ENCODE assay signal across 8 cellular contexts in the genomic region with DNA sequence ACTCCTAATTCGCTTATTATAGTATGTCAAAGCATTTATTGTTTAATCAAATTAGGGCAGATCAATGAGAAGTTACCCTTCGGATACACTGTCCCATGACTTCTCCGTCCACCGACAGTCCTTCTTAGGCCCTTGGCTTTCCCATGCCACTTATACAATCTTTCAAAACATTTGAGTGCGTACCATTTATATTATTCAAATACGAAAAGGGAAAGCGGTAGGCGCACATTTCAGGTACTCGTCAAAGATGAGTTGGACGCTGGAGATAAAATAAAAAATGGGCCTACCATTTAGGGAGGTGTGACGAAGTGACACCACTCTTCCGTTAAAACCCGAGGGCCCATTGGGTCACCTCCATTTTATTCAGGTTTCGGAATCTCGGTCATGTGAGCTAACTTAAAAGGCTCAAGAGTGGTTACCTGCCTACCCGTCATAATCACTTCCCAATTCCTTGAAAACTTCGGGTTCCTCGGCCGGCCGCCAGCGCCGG. TPM values are rescaled to one million over a fixed set of nuclear protein-coding genes. Genes with fewer than 3 reads are reported as not detected.
A peak's percentile ranks its signal among the peaks of the same experiment; 100 is the strongest.
DNase-seq lines count a peak whose midpoint lies in the region; ATAC-seq lines count a peak whose summit lies in the region.

No MANE protein-coding gene starts in this region.

- H3K27me3 ChIP-seq in iPS-18a (ENCODE audit: control insufficient read depth, insufficient read depth, low read length) (no peaks in the 10 kb centered on the region), subcutaneous abdominal adipose tissue (ENCODE audit: control insufficient read depth in 5 of 5, insufficient read depth in 4 of 5, low read length in 5 of 5) (no peaks in the 10 kb centered on the region)

- no peak overlapping the region for H3K27ac ChIP-seq in iPS-18a (ENCODE audit: low read length)
- H3K27ac ChIP-seq in subcutaneous abdominal adipose tissue (ENCODE audit: low read depth, low read length), result peak overlapping the region; percentile 98

- no peaks in the 10 kb centered on the region for H3K36me3 ChIP-seq in iPS-18a (ENCODE audit: control insufficient read depth, low read depth, low read length)
- no peaks in the 10 kb centered on the region for H3K36me3 ChIP-seq in subcutaneous abdominal adipose tissue (ENCODE audit: control insufficient read depth in 5 of 5, insufficient read depth in 5 of 5, low read length in 5 of 5)

- peaks cover 6% of the 10 kb centered on the region for H3K36me3 Mint-ChIP-seq in activated T-helper 17 cell treated with anti-CD3 and anti-CD28 coated beads, Interleukin-2, amount 50 U/mL, for 72 hours (ENCODE audit: low read depth)

- H3K9me3 ChIP-seq in iPS-18a (ENCODE audit: control insufficient read depth, low read depth, low read length) (no peaks in the 10 kb centered on the region), subcutaneous abdominal adipose tissue (ENCODE audit: control insufficient read depth in 5 of 5, low read length in 5 of 5) (no peaks in the 10 kb centered on the region)

- ATAC-seq in GM19035 (IDR thresholded peaks at IDR 0.05; ENCODE audit: unreplicated experiment) (peak; percentile 22), HG02981 (IDR thresholded peaks at IDR 0.05; ENCODE audit: unreplicated experiment) (peak; percentile 7)
- peak; percentile 45 for ATAC-seq in activated T-helper 17 cell treated with anti-CD3 and anti-CD28 coated beads, Interleukin-2, amount 50 U/mL, for 72 hours (replicated peaks)

- H3K4me3 ChIP-seq in iPS-18a (ENCODE audit: low read length) (peak overlapping the region; percentile 96), subcutaneous abdominal adipose tissue (ENCODE audit: low read depth in 1 of 5, low read length in 5 of 5) (peak overlapping the region; percentile 67 to 99 (median 95))

- H3K9me3 Mint-ChIP-seq in activated T-helper 17 cell treated with anti-CD3 and anti-CD28 coated beads, Interleukin-2, amount 50 U/mL, for 72 hours, result no peaks in the 10 kb centered on the region

- no peaks in the 10 kb centered on the region for H3K4me1 Mint-ChIP-seq in activated T-helper 17 cell treated with anti-CD3 and anti-CD28 coated beads, Interleukin-2, amount 50 U/mL, for 72 hours

- H3K27ac Mint-ChIP-seq in activated T-helper 17 cell treated with anti-CD3 and anti-CD28 coated beads, Interleukin-2, amount 50 U/mL, for 72 hours, result peak overlapping the region; percentile 97

- H3K27me3 Mint-ChIP-seq in activated T-helper 17 cell treated with anti-CD3 and anti-CD28 coated beads, Interleukin-2, amount 50 U/mL, for 72 hours, result no peaks in the 10 kb centered on the region

- H3K9ac ChIP-seq in iPS-18a (ENCODE audit: low read length) (peak overlapping the region; percentile 94), subcutaneous abdominal adipose tissue (ENCODE audit: low read length in 5 of 5) (peak overlapping the region; percentile 70 to 98 (median 92))

- peaks cover 8% of the 10 kb centered on the region for H3K4me1 ChIP-seq in iPS-18a (ENCODE audit: control insufficient read depth, low read depth, low read length)
- H3K4me1 ChIP-seq in subcutaneous abdominal adipose tissue (ENCODE audit: control insufficient read depth in 5 of 5, insufficient read depth in 5 of 5, low read length in 5 of 5), result peaks cover 0 to 16% (median 11%) of the 10 kb centered on the region in 5 donors

- peak overlapping the region; percentile 90 for H3K4me3 Mint-ChIP-seq in activated T-helper 17 cell treated with anti-CD3 and anti-CD28 coated beads, Interleukin-2, amount 50 U/mL, for 72 hours

- no peak for DNase-seq in iPS-NIHi11 (ENCODE audit: low spot score)
- DNase-seq in activated CD4-positive, CD25-positive, alpha-beta regulatory T cell treated with anti-CD3 and anti-CD28 coated beads, Interleukin-2, amount 50 U/mL, for 72 hours, result no peak
- no peak for DNase-seq in central memory CD4-positive, alpha-beta T cell

RNA-seq across cellular contexts. Expression of gene AFG1L, which starts 0.5 kb away (rescaled TPM):
- 1 to 10 TPM; 5.9 to 6.1 TPM for total RNA-seq in activated T-helper 17 cell treated with anti-CD3 and anti-CD28 coated beads, Interleukin-2, amount 50 U/mL, for 72 hours

RNA-seq across cellular contexts. Expression of gene SNX3, which starts 33.5 kb away (rescaled TPM):
- 10 to 100 TPM; 60.1 to 84.6 TPM for total RNA-seq in activated T-helper 17 cell treated with anti-CD3 and anti-CD28 coated beads, Interleukin-2, amount 50 U/mL, for 72 hours
